ENCODE assay signal across 8 cellular contexts in genomic region chr6:10403385-10404106, GRCh38. TPM values are rescaled to one million over a fixed set of nuclear protein-coding genes. Genes with fewer than 3 reads are reported as not detected.
DNase-seq lines count a peak whose midpoint lies in the region; ATAC-seq, FAIRE-seq and TF ChIP-seq lines count a peak whose summit lies in the region.

No MANE protein-coding gene starts in this region.

- peaks cover 28% of the 10 kb centered on the region for H3K4me1 Mint-ChIP-seq in Calu3 (ENCODE audit: low read depth, unreplicated experiment)
- peaks cover 9% of the 10 kb centered on the region for H3K4me1 Mint-ChIP-seq in activated naive CD8-positive, alpha-beta T cell treated with anti-CD3 and anti-CD28 coated beads for 36 hours

- dilution Hi-C loops in keratinocyte (cut with MboI; ENCODE audit: extremely low pct_ligation_motif_present, low sequenced_read_pairs), result no loop called here

- H3K27me3 Mint-ChIP-seq in Calu3 (ENCODE audit: unreplicated experiment), result no peaks in the 10 kb centered on the region
- peaks cover 92% of the 10 kb centered on the region for H3K27me3 Mint-ChIP-seq in activated naive CD8-positive, alpha-beta T cell treated with anti-CD3 and anti-CD28 coated beads for 36 hours

- ATAC-seq in GM21360 (IDR thresholded peaks at IDR 0.05; ENCODE audit: unreplicated experiment), result peak; percentile 32
- peak; percentile 9 for ATAC-seq in HG03521 (IDR thresholded peaks at IDR 0.05; ENCODE audit: unreplicated experiment)

- WGBS in thymus, result 9% methylated on average over 16 of the region's 16 CpGs

- intact Hi-C loops in Calu3 (cut with micrococcal nuclease; ENCODE audit: unreplicated experiment), result loop anchor here (1.0 to 10.0 kb wide), 2 partner anchors 89 to 370 kb away; no protein-coding TSS in a partner anchor

- H2AFZ ChIP-seq in keratinocyte (ENCODE audit: control insufficient read depth, low read length), result no peak overlapping the region

- H3K27me3 ChIP-seq in keratinocyte (ENCODE audit: control insufficient read depth, extremely low read depth, insufficient read depth, low read length) (no peaks in the 10 kb centered on the region), thymus (ENCODE audit: control insufficient read depth, insufficient read depth) (peaks cover 33% of the 10 kb centered on the region)

- peak overlapping the region; percentile 97 for H3K9ac ChIP-seq in keratinocyte (ENCODE audit: control insufficient read depth, extremely low read depth, insufficient read depth, low read length)

- H3K79me2 ChIP-seq in keratinocyte (ENCODE audit: control insufficient read depth, insufficient read depth, low read length), result peaks cover 72% of the 10 kb centered on the region

- DNase-seq in Calu3 (peak; percentile 47), keratinocyte (ENCODE audit: low read depth, low spot score) (peak; percentile 88), NCI-H526 treated with DMSO at 0.1 percent for 48 hours (lab: John Stamatoyannopoulos, UW) (no peak), iPS-NIHi7 (ENCODE audit: extremely low spot score) (no peak)
- DNase-seq in activated naive CD8-positive, alpha-beta T cell treated with anti-CD3 and anti-CD28 coated beads for 36 hours, result no peak

- H4K20me1 ChIP-seq in keratinocyte (ENCODE audit: control insufficient read depth, extremely low read depth, insufficient read depth, low read length), result peaks cover 3% of the 10 kb centered on the region

- peaks cover 21 to 44% of the 10 kb centered on the region in 2 experiments for H3K36me3 ChIP-seq in keratinocyte (ENCODE audit: control insufficient read depth in 2 of 2, extremely low read depth in 1 of 2, insufficient read depth in 2 of 2, low read length in 2 of 2)
- no peaks in the 10 kb centered on the region for H3K36me3 ChIP-seq in thymus (ENCODE audit: control insufficient read depth, insufficient read depth)

- BruUV-seq in Calu3 (replicated peaks; lab: Mats Ljungman, UMichigan), result no TSS peak

- H3K4me1 ChIP-seq in keratinocyte (ENCODE audit: control insufficient read depth, extremely low read depth, insufficient read depth, low read length), result peaks cover 72% of the 10 kb centered on the region
- peaks cover 7% of the 10 kb centered on the region for H3K4me1 ChIP-seq in thymus (ENCODE audit: control insufficient read depth, insufficient read depth, low read length)

- H3K9me3 ChIP-seq in keratinocyte (ENCODE audit: control insufficient read depth, low read depth, low read length) (no peaks in the 10 kb centered on the region), thymus (ENCODE audit: control insufficient read depth) (peaks cover 6% of the 10 kb centered on the region)

- peak overlapping the region; percentile 98 for H3K27ac ChIP-seq in keratinocyte (ENCODE audit: control insufficient read depth, insufficient read depth, low read length)
- no peak overlapping the region for H3K27ac ChIP-seq in thymus (ENCODE audit: low read depth)

- peak overlapping the region; percentile 93 for H3K27ac Mint-ChIP-seq in Calu3 (ENCODE audit: unreplicated experiment)
- H3K27ac Mint-ChIP-seq in activated naive CD8-positive, alpha-beta T cell treated with anti-CD3 and anti-CD28 coated beads for 36 hours, result peak overlapping the region; percentile 34

- TF ChIP-seq CTCF in Calu3 (IDR thresholded peaks at IDR 0.05; ENCODE audit: unreplicated experiment), result no peak
- TF ChIP-seq CTCF in keratinocyte (optimal IDR thresholded peaks at IDR 0.05 in 1 of 3, IDR thresholded peaks at IDR 0.05 in 1 of 3, conservative IDR thresholded peaks at IDR 0.05 in 1 of 3; ENCODE audit: extremely low read depth in 1 of 3, insufficient read depth in 2 of 3, low read length in 3 of 3), result no peak

- peak overlapping the region; percentile 69 for H3K4me2 ChIP-seq in keratinocyte (ENCODE audit: control insufficient read depth, extremely low read depth, insufficient read depth, low read depth, low read length)

- CTCF ChIA-PET in Calu3 (lab: Charles Lee), result interaction anchor here (1.2 kb wide), 1 partner anchor 15 kb away, joined by 5 read pairs; no protein-coding TSS in a partner anchor

- peak; percentile 99 for FAIRE-seq in keratinocyte (lab: Jason Lieb, UNC)

- H3K4me3 ChIP-seq in keratinocyte (ENCODE audit: control insufficient read depth in 2 of 3, extremely low read depth in 1 of 3, insufficient read depth in 2 of 3, low read depth in 1 of 3, low read length in 3 of 3), result peak overlapping the region; percentile 12 to 79 (median 28)
- peak overlapping the region; percentile 58 for H3K4me3 ChIP-seq in thymus (ENCODE audit: low read length)

- peaks cover 95% of the 10 kb centered on the region for H3K36me3 Mint-ChIP-seq in Calu3 (ENCODE audit: insufficient read depth, unreplicated experiment)
- peaks cover 9% of the 10 kb centered on the region for H3K36me3 Mint-ChIP-seq in activated naive CD8-positive, alpha-beta T cell treated with anti-CD3 and anti-CD28 coated beads for 36 hours

- H3K4me3 Mint-ChIP-seq in Calu3 (ENCODE audit: low read depth, unreplicated experiment), result peak overlapping the region; percentile 92
- peak overlapping the region; percentile 61 for H3K4me3 Mint-ChIP-seq in activated naive CD8-positive, alpha-beta T cell treated with anti-CD3 and anti-CD28 coated beads for 36 hours

- H3K9me1 ChIP-seq in keratinocyte (ENCODE audit: control insufficient read depth, extremely low read depth, insufficient read depth, low read length), result no peaks in the 10 kb centered on the region

- no peaks in the 10 kb centered on the region for H3K9me3 Mint-ChIP-seq in Calu3 (ENCODE audit: low read depth, unreplicated experiment)
- peaks cover 37% of the 10 kb centered on the region for H3K9me3 Mint-ChIP-seq in activated naive CD8-positive, alpha-beta T cell treated with anti-CD3 and anti-CD28 coated beads for 36 hours

RNA-seq across cellular contexts. Expression of gene TFAP2A, which starts 11.3 kb away (rescaled TPM):
- 74.7 and 77.0 TPM in 2 replicates for total RNA-seq in Calu3 (2022)
- under 1 TPM in 1 of 2 experiments, not detected in 1; 0.10 TPM for total RNA-seq in activated naive CD8-positive, alpha-beta T cell treated with anti-CD3 and anti-CD28 coated beads for 36 hours
- polyA plus RNA-seq in keratinocyte (25.5 to 30.2 TPM (median 27.7 TPM) in 3 replicates), thymus (2.9 TPM)
- polyA plus RNA-seq in keratinocyte (2011; ENCODE audit: low read depth), result 88.1 TPM
- polyA plus RNA-seq in keratinocyte (2011; cell fraction: cytosol; rRNA removed), result 28.5 and 39.0 TPM in 2 replicates
- 104 and 128 TPM in 2 replicates for polyA plus RNA-seq in keratinocyte (2011; cell fraction: nucleus; rRNA removed)
- polyA plus RNA-seq in keratinocyte (2012; ENCODE audit: low replicate concordance), result 64.1 and 117 TPM in 2 replicates
- polyA minus RNA-seq in keratinocyte, result 26.9 to 42.3 TPM (median 32.3 TPM) in 3 replicates
- 55.2 TPM for polyA minus RNA-seq in keratinocyte (2011; cell fraction: cytosol; rRNA and poly(A)+ RNA removed)
- polyA minus RNA-seq in keratinocyte (2011; cell fraction: nucleus; rRNA and poly(A)+ RNA removed), result 65.1 and 87.0 TPM in 2 replicates

Comparison
In these comparisons a context has a peak if more than half of its experiments do, and no peak if none do; other contexts are left out.
1. DNase-seq: peak in Calu3 (single experiment) and keratinocyte (single experiment); none in activated naive CD8-positive, alpha-beta T cell treated with anti-CD3 and anti-CD28 coated beads for 36 hours (single experiment), NCI-H526 treated with DMSO at 0.1 percent for 48 hours (single experiment) and iPS-NIHi7 (single experiment).
2. RNA of gene TFAP2A, which starts 11.3 kb away (total RNA-seq): 74.7 to 77.0 TPM in Calu3; 0.10 TPM in activated naive CD8-positive, alpha-beta T cell treated with anti-CD3 and anti-CD28 coated beads for 36 hours; every median in the first group is over 10 times any median in the second.